Comparison of ENCODE assay signal across 20 cellular contexts in genomic region chr7:73597978-73598782, GRCh38. TPM values are rescaled to one million over a fixed set of nuclear protein-coding genes. Genes with fewer than 3 reads are reported as not detected.
"Had no signal": no experiment of that assay in that cellular context is flagged by ENCODE, and none has a peak within 500 bp of the region (broad histone marks: within the 10 kb centered on the region; RNA-seq: fewer than 3 reads in every experiment).

No MANE protein-coding gene starts in this region.

- H3K27ac Mint-ChIP-seq: activated naive CD4-positive, alpha-beta T cell treated with anti-CD3 and anti-CD28 coated beads, Interleukin-2, amount 10 ng/mL, durations not matched to agents 7 days and 5 days; activated T-cell treated with anti-CD3 and anti-CD28 coated beads, Interleukin-2, amount 50 U/mL, for 72 hours; naive thymus-derived CD4-positive, alpha-beta T cell; stimulated activated naive CD8-positive, alpha-beta T cell treated with anti-CD3 and anti-CD28 coated beads, Interleukin-15, Interleukin-2, amounts not matched to agents 100 ng/mL and 50 ng/mL, for 24 hours; WTC11 had no signal

- DNase-seq: activated CD4-positive, alpha-beta T cell treated with anti-CD3 and anti-CD28 coated beads, Interleukin-2, amount 50 U/mL, for 48 hours; activated effector memory CD4-positive, alpha-beta T cell treated with anti-CD3 and anti-CD28 coated beads, Interleukin-2, amount 50 U/mL, for 16 hours; activated naive CD4-positive, alpha-beta T cell treated with anti-CD3 and anti-CD28 coated beads, Interleukin-2, amount 10 ng/mL, durations not matched to agents 7 days and 5 days; activated T-cell treated with anti-CD3 and anti-CD28 coated beads, Interleukin-2, amount 50 U/mL, for 72 hours; cortex of kidney; erythroblast; foreskin fibroblast; left lung; naive thymus-derived CD4-positive, alpha-beta T cell; spleen; stimulated activated CD4-positive, alpha-beta T cell treated with anti-CD3 and anti-CD28 coated beads, Interleukin-4, amount 100 ng/mL, for 24 hours; substantia nigra; T-helper 1 cell; tibial artery had no signal

- ATAC-seq: left lung; naive thymus-derived CD4-positive, alpha-beta T cell; WTC11 had no signal

- H3K4me1 Mint-ChIP-seq: activated naive CD4-positive, alpha-beta T cell treated with anti-CD3 and anti-CD28 coated beads, Interleukin-2, amount 10 ng/mL, durations not matched to agents 7 days and 5 days; neural crest cell had no signal

- H3K9me3 Mint-ChIP-seq: activated naive CD4-positive, alpha-beta T cell treated with anti-CD3 and anti-CD28 coated beads, Interleukin-2, amount 10 ng/mL, durations not matched to agents 7 days and 5 days; activated T-cell treated with anti-CD3 and anti-CD28 coated beads, Interleukin-2, amount 50 U/mL, for 72 hours; naive thymus-derived CD4-positive, alpha-beta T cell; neural crest cell; stimulated activated naive CD8-positive, alpha-beta T cell treated with anti-CD3 and anti-CD28 coated beads, Interleukin-15, Interleukin-2, amounts not matched to agents 100 ng/mL and 50 ng/mL, for 24 hours; WTC11 had no signal

- H3K36me3 Mint-ChIP-seq: activated naive CD4-positive, alpha-beta T cell treated with anti-CD3 and anti-CD28 coated beads, Interleukin-2, amount 10 ng/mL, durations not matched to agents 7 days and 5 days; WTC11 had no signal

- H3K4me3 Mint-ChIP-seq: activated naive CD4-positive, alpha-beta T cell treated with anti-CD3 and anti-CD28 coated beads, Interleukin-2, amount 10 ng/mL, durations not matched to agents 7 days and 5 days; activated T-cell treated with anti-CD3 and anti-CD28 coated beads, Interleukin-2, amount 50 U/mL, for 72 hours; naive thymus-derived CD4-positive, alpha-beta T cell; neural crest cell; stimulated activated naive CD8-positive, alpha-beta T cell treated with anti-CD3 and anti-CD28 coated beads, Interleukin-15, Interleukin-2, amounts not matched to agents 100 ng/mL and 50 ng/mL, for 24 hours; WTC11 had no signal

RNA-seq across cellular contexts. Expression of gene MLXIPL, which starts 26.1 kb away (rescaled TPM):
- total RNA-seq: fibroblast of lung; glomerular endothelial cell; lung microvascular endothelial cell; naive thymus-derived CD4-positive, alpha-beta T cell had no signal
